ENCODE assay signal across 1 cellular context in genomic region chr12:56221757-56222530, GRCh38.
TF ChIP-seq lines count a peak whose summit lies in the region.

RNF41 (minus strand) TSS chr12:56221922; CDS start chr12:56214047, 7,875 bp downstream.

TF ChIP-seq in HepG2, 621 proteins besides CTCF, POLR2A, EP300 and RAD21 (continued from another document):
- TF ChIP-seq ZNF160 (CRISPR knock-in tag; IDR thresholded peaks at IDR 0.05) (0 out of 2 replicates have a peak, but pooled peaks have one; percentile 58), ZNF143 (CRISPR knock-in tag; IDR thresholded peaks at IDR 0.05) (0 out of 2 replicates have a peak, but pooled peaks have one; percentile 28), NFIB (CRISPR knock-in tag; IDR thresholded peaks at IDR 0.05; ENCODE audit: borderline replicate concordance) (no peak), TRAFD1 (CRISPR knock-in tag; IDR thresholded peaks at IDR 0.05; ENCODE audit: borderline replicate concordance) (no peak), MEIS1 (CRISPR knock-in tag; IDR thresholded peaks at IDR 0.05; ENCODE audit: borderline replicate concordance) (peak; percentile 85), POGK (CRISPR knock-in tag; conservative IDR thresholded peaks at IDR 0.05) (0 out of 2 replicates have a peak, but pooled peaks have one; percentile 44), ZNF558 (CRISPR knock-in tag; IDR thresholded peaks at IDR 0.05; ENCODE audit: borderline replicate concordance) (no peak), ZNF614 (CRISPR knock-in tag; IDR thresholded peaks at IDR 0.05; ENCODE audit: borderline replicate concordance) (peak; percentile 72), NFE2L2 (IDR thresholded peaks at IDR 0.05; ENCODE audit: low read length) (no peak), ZBTB40 (IDR thresholded peaks at IDR 0.05) (no peak), ZBTB40 (CRISPR knock-in tag; IDR thresholded peaks at IDR 0.05) (peak; percentile 73; the same call in 1 of the 2 replicates), MED1 (CRISPR knock-in tag; IDR thresholded peaks at IDR 0.05) (peak; percentile 61), MTA3 (CRISPR knock-in tag; IDR thresholded peaks at IDR 0.05) (no peak), ZNF407 (CRISPR knock-in tag; IDR thresholded peaks at IDR 0.05; ENCODE audit: not compliant biosample characterization) (peak; percentile 67), MED13 (CRISPR knock-in tag; IDR thresholded peaks at IDR 0.05) (peak; percentile 78; the same call in 1 of the 2 replicates), ZNF44 (CRISPR knock-in tag; IDR thresholded peaks at IDR 0.05) (peak; percentile 92), YEATS2 (CRISPR knock-in tag; IDR thresholded peaks at IDR 0.05; ENCODE audit: borderline replicate concordance) (peak; percentile 82), ZSCAN12 (CRISPR knock-in tag; IDR thresholded peaks at IDR 0.05) (no peak), PAX8 (CRISPR knock-in tag; IDR thresholded peaks at IDR 0.05; ENCODE audit: borderline replicate concordance) (no peak), ZNF605 (CRISPR knock-in tag; IDR thresholded peaks at IDR 0.05) (peak; percentile 77), EEA1 (CRISPR knock-in tag; IDR thresholded peaks at IDR 0.05; ENCODE audit: borderline replicate concordance) (0 out of 2 replicates have a peak, but pooled peaks have one; percentile 19), ZNF891 (CRISPR knock-in tag; IDR thresholded peaks at IDR 0.05) (peak; percentile 93; the same call in 1 of the 2 replicates), PHF8 (CRISPR knock-in tag; IDR thresholded peaks at IDR 0.05) (peak; percentile 85), PHF21A (CRISPR knock-in tag; IDR thresholded peaks at IDR 0.05) (no peak; the same call in none of the 2 replicates), HINFP (CRISPR knock-in tag; IDR thresholded peaks at IDR 0.05; ENCODE audit: low read depth) (peak; percentile 90), ZNF512B (CRISPR knock-in tag; IDR thresholded peaks at IDR 0.05; ENCODE audit: borderline replicate concordance) (no peak), U2AF1 (optimal IDR thresholded peaks at IDR 0.05; ENCODE audit: low read depth, low read length) (peak; percentile 31), KLF16 (CRISPR knock-in tag; IDR thresholded peaks at IDR 0.05) (peak in 1 of 2 experiments; percentile 80; a peak in 1 of 4 replicates), ZIK1 (CRISPR knock-in tag; IDR thresholded peaks at IDR 0.05; ENCODE audit: borderline replicate concordance, low read depth) (no peak)
